In genomic region chr4:84948056-84948455, GRCh38 we compare ENCODE assay signal across 1 cellular context.
TF ChIP-seq lines count a peak whose summit lies in the region.

No MANE protein-coding gene starts in this region.

TF ChIP-seq in IMR-90, 13 proteins besides CTCF, POLR2A, EP300 and RAD21 (continued from another document):
- no peak for TF ChIP-seq BHLHE40 (IDR thresholded peaks at IDR 0.05; ENCODE audit: low read depth, low read length)
- TF ChIP-seq ELK1 (IDR thresholded peaks at IDR 0.05; ENCODE audit: borderline replicate concordance, low read depth, low read length) = no peak
